Comparison of ENCODE assay signal across 1 cellular context in the genomic region with DNA sequence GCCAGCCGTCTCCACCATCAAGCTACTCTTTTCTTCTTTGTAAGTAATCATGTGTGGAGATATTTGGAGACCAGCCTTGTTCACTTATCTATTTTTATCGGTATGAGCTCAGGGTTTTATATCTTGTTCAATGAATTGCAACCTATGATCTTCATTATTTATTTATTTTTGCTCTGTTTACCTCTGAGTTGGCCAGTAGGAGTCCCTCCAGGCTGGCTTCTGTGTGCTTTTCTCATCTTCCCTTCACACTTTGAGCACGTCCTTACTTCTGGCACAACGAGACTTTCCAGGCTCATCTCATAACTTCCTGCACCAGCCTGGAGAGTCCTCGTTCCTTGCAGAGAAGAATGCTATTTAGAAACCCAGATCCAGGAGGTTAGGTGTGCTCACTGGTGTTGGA.
TF ChIP-seq lines count a peak whose summit lies in the region.

No MANE protein-coding gene starts in this region.

TF ChIP-seq in GM23338, 12 proteins besides CTCF, POLR2A, EP300 and RAD21 (continued from another document):
- TF ChIP-seq, protein P1, sequence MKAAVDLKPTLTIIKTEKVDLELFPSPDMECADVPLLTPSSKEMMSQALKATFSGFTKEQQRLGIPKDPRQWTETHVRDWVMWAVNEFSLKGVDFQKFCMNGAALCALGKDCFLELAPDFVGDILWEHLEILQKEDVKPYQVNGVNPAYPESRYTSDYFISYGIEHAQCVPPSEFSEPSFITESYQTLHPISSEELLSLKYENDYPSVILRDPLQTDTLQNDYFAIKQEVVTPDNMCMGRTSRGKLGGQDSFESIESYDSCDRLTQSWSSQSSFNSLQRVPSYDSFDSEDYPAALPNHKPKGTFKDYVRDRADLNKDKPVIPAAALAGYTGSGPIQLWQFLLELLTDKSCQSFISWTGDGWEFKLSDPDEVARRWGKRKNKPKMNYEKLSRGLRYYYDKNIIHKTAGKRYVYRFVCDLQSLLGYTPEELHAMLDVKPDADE (IDR thresholded peaks at IDR 0.05) = no peak
- TF ChIP-seq ZNF114 (CRISPR knock-in tag; IDR thresholded peaks at IDR 0.05) = no peak
- TF ChIP-seq JUNB (IDR thresholded peaks at IDR 0.05; ENCODE audit: unreplicated experiment) = no peak
- TF ChIP-seq EZH2 (IDR thresholded peaks at IDR 0.05; ENCODE audit: low read depth, unreplicated experiment) = no peak
- TF ChIP-seq, protein P2, sequence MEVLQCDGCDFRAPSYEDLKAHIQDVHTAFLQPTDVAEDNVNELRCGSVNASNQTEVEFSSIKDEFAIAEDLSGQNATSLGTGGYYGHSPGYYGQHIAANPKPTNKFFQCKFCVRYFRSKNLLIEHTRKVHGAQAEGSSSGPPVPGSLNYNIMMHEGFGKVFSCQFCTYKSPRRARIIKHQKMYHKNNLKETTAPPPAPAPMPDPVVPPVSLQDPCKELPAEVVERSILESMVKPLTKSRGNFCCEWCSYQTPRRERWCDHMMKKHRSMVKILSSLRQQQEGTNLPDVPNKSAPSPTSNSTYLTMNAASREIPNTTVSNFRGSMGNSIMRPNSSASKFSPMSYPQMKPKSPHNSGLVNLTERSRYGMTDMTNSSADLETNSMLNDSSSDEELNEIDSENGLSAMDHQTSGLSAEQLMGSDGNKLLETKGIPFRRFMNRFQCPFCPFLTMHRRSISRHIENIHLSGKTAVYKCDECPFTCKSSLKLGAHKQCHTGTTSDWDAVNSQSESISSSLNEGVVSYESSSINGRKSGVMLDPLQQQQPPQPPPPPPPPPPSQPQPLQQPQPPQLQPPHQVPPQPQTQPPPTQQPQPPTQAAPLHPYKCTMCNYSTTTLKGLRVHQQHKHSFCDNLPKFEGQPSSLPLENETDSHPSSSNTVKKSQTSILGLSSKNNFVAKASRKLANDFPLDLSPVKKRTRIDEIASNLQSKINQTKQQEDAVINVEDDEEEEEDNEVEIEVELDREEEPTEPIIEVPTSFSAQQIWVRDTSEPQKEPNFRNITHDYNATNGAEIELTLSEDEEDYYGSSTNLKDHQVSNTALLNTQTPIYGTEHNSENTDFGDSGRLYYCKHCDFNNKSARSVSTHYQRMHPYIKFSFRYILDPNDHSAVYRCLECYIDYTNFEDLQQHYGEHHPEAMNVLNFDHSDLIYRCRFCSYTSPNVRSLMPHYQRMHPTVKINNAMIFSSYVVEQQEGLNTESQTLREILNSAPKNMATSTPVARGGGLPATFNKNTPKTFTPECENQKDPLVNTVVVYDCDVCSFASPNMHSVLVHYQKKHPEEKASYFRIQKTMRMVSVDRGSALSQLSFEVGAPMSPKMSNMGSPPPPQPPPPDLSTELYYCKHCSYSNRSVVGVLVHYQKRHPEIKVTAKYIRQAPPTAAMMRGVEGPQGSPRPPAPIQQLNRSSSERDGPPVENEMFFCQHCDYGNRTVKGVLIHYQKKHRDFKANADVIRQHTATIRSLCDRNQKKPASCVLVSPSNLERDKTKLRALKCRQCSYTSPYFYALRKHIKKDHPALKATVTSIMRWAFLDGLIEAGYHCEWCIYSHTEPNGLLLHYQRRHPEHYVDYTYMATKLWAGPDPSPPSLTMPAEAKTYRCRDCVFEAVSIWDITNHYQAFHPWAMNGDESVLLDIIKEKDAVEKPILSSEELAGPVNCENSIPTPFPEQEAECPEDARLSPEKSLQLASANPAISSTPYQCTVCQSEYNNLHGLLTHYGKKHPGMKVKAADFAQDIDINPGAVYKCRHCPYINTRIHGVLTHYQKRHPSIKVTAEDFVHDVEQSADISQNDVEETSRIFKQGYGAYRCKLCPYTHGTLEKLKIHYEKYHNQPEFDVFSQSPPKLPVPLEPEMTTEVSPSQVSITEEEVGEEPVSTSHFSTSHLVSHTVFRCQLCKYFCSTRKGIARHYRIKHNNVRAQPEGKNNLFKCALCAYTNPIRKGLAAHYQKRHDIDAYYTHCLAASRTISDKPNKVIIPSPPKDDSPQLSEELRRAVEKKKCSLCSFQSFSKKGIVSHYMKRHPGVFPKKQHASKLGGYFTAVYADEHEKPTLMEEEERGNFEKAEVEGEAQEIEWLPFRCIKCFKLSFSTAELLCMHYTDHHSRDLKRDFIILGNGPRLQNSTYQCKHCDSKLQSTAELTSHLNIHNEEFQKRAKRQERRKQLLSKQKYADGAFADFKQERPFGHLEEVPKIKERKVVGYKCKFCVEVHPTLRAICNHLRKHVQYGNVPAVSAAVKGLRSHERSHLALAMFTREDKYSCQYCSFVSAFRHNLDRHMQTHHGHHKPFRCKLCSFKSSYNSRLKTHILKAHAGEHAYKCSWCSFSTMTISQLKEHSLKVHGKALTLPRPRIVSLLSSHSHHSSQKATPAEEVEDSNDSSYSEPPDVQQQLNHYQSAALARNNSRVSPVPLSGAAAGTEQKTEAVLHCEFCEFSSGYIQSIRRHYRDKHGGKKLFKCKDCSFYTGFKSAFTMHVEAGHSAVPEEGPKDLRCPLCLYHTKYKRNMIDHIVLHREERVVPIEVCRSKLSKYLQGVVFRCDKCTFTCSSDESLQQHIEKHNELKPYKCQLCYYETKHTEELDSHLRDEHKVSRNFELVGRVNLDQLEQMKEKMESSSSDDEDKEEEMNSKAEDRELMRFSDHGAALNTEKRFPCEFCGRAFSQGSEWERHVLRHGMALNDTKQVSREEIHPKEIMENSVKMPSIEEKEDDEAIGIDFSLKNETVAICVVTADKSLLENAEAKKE (CRISPR knock-in tag; IDR thresholded peaks at IDR 0.05) = no peak
- no peak for TF ChIP-seq STAT1 (IDR thresholded peaks at IDR 0.05; ENCODE audit: unreplicated experiment)
- TF ChIP-seq NANOG (IDR thresholded peaks at IDR 0.05; ENCODE audit: borderline replicate concordance) = no peak
- TF ChIP-seq ZNF331 (CRISPR knock-in tag; IDR thresholded peaks at IDR 0.05; ENCODE audit: low read depth) = no peak
TF ChIP-seq in GM23338: peak in this region for 0.
